9 cellular contexts compared by ENCODE assay signal in the genomic region with DNA sequence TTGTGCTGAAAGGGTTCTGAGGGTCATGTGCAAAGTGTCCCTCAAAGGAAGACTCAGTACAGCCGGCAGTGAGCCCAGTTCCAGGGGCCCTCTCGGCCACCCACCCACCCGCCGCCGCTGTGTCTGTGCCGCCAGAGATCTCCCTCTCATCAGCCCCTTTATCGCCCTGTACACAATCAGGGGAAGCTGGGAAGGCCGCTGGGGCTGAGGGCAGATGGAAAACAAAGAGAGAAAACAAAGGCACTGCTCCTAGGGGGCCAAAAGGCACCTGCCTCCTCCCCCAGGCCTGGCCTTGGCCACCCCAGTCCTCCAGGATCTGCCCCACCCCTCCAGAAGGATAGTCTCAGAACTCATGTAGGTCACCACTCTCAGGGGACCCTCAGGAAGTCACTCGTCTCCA.
DNase-seq lines count a peak whose midpoint lies in the region; ATAC-seq and TF ChIP-seq lines count a peak whose summit lies in the region.
"Had no signal": no experiment of that assay in that cellular context is flagged by ENCODE, and none has a peak within 500 bp of the region (broad histone marks: within the 10 kb centered on the region; RNA-seq: fewer than 3 reads in every experiment).

No MANE protein-coding gene starts in this region.

- WGBS in esophagus squamous epithelium, 2 donors = 65 to 93% methylated on average over 2 to 3 of the region's 9 CpGs

- no peak for TF ChIP-seq CTCF in CD8-positive, alpha-beta T cell (IDR thresholded peaks at IDR 0.05)
- TF ChIP-seq CTCF in esophagus squamous epithelium (IDR thresholded peaks at IDR 0.05) (no peak), gastrocnemius medialis (IDR thresholded peaks at IDR 0.05 in 4 of 5, conservative IDR thresholded peaks at IDR 0.05 in 1 of 5) (peak in 1 of 5 experiments; percentile 5)

- H3K4me1 ChIP-seq in CD8-positive, alpha-beta T cell (ENCODE audit: insufficient read depth, low read length) = peaks cover 46% of the 10 kb centered on the region
- H3K4me1 ChIP-seq in esophagus squamous epithelium = peaks cover 27 to 76% (median 54%) of the 10 kb centered on the region in 3 donors
- H3K4me1 ChIP-seq in gastrocnemius medialis = peaks cover 69 to 74% of the 10 kb centered on the region in 2 donors

- no peaks in the 10 kb centered on the region for H3K9me3 ChIP-seq in CD8-positive, alpha-beta T cell (ENCODE audit: low read length)
- H3K9me3 ChIP-seq in esophagus squamous epithelium = no peaks in the 10 kb centered on the region
- H3K9me3 ChIP-seq in gastrocnemius medialis = no peaks in the 10 kb centered on the region

- POLR2A ChIA-PET in CD8-positive, alpha-beta T cell (lab: Charles Lee) = no interaction called here
- POLR2A ChIA-PET in T-cell (lab: Charles Lee) = no interaction called here

- no peak overlapping the region for H3K4me3 ChIP-seq in CD8-positive, alpha-beta T cell (ENCODE audit: low read depth, low read length)
- H3K4me3 ChIP-seq in esophagus squamous epithelium = no peak overlapping the region
- no peak overlapping the region for H3K4me3 ChIP-seq in gastrocnemius medialis
- H3K4me3 ChIP-seq: PC-9 had no signal

- H3K36me3 Mint-ChIP-seq in CD8-positive, alpha-beta T cell = peaks cover 2% of the 10 kb centered on the region
- peaks cover 22% of the 10 kb centered on the region for H3K36me3 Mint-ChIP-seq in T-cell

- no peaks in the 10 kb centered on the region for H3K9me3 Mint-ChIP-seq in CD8-positive, alpha-beta T cell
- no peaks in the 10 kb centered on the region for H3K9me3 Mint-ChIP-seq in T-cell

- H3K4me1 Mint-ChIP-seq in CD8-positive, alpha-beta T cell (ENCODE audit: low read depth) = peaks cover 59% of the 10 kb centered on the region
- H3K4me1 Mint-ChIP-seq in T-cell = peaks cover 39 to 64% (median 59%) of the 10 kb centered on the region in 3 donors

- no peak for DNase-seq in CD8-positive, alpha-beta T cell
- DNase-seq in T-cell (no peak), esophagus squamous epithelium (lab: John Stamatoyannopoulos, UW) (no peak), gastrocnemius medialis (no peak), germinal center (ENCODE audit: low spot score) (no peak), HUDEP-2 (lab: John Stamatoyannopoulos, UW; ENCODE audit: unreplicated experiment in 76 of 76) (no peak)
- DNase-seq: activated T-cell treated with anti-CD3 and anti-CD28 coated beads for 4 hours, PC-9 had no signal

- in situ Hi-C loops in gastrocnemius medialis (cut with MboI; ENCODE audit: low sequenced_read_pairs in 4 of 4) = no loop called here

- H3K4me3 Mint-ChIP-seq in CD8-positive, alpha-beta T cell = no peak overlapping the region
- no peak overlapping the region for H3K4me3 Mint-ChIP-seq in T-cell

- H3K27me3 Mint-ChIP-seq in CD8-positive, alpha-beta T cell (ENCODE audit: low read depth) = no peaks in the 10 kb centered on the region
- H3K27me3 Mint-ChIP-seq in T-cell = no peaks in the 10 kb centered on the region

- no peak for ATAC-seq in CD8-positive, alpha-beta T cell
- ATAC-seq in T-cell (replicated peaks in 1 of 4) = no peak
- ATAC-seq in gastrocnemius medialis = no peak
- no peak for ATAC-seq in GM19397 (IDR thresholded peaks at IDR 0.05; ENCODE audit: unreplicated experiment)

- peak overlapping the region; percentile 1 for H3K27ac ChIP-seq in CD8-positive, alpha-beta T cell (ENCODE audit: low read depth, low read length)
- H3K27ac ChIP-seq in esophagus squamous epithelium (peak overlapping the region in 3 of 4 donors; percentile 69 to 86 (median 78)), gastrocnemius medialis (peak overlapping the region; percentile 78 to 92 (median 84))
- H3K27ac ChIP-seq: PC-9 had no signal

- CTCF ChIA-PET in CD8-positive, alpha-beta T cell (lab: Charles Lee) = no interaction called here
- CTCF ChIA-PET in T-cell (lab: Charles Lee) = no interaction called here

- peak overlapping the region; percentile 88 for H3K27ac Mint-ChIP-seq in CD8-positive, alpha-beta T cell
- H3K27ac Mint-ChIP-seq in T-cell = peak overlapping the region; percentile 88 to 89

- H3K36me3 ChIP-seq in CD8-positive, alpha-beta T cell (ENCODE audit: insufficient read depth, low read length) = no peaks in the 10 kb centered on the region
- peaks cover 8 to 87% (median 12%) of the 10 kb centered on the region in 3 donors for H3K36me3 ChIP-seq in esophagus squamous epithelium
- no peaks in the 10 kb centered on the region for H3K36me3 ChIP-seq in gastrocnemius medialis

- intact Hi-C loops in CD8-positive, alpha-beta T cell (cut with DNase I, micrococcal nuclease) = loop anchor here in 1 of 2 experiments (5.0 kb wide), 1 partner anchor 63 kb away; no protein-coding TSS in a partner anchor
- intact Hi-C loops in esophagus squamous epithelium (cut with DNase I) = no loop called here
- intact Hi-C loops in gastrocnemius medialis (cut with DNase I; ENCODE audit: low total_unique reads) = no loop called here

- TF ChIP-seq POLR2A in esophagus squamous epithelium (IDR thresholded peaks at IDR 0.05) (no peak), gastrocnemius medialis (IDR thresholded peaks at IDR 0.05) (no peak)

- no peaks in the 10 kb centered on the region for H3K27me3 ChIP-seq in CD8-positive, alpha-beta T cell (ENCODE audit: insufficient read depth, low read length)
- no peaks in the 10 kb centered on the region for H3K27me3 ChIP-seq in esophagus squamous epithelium
- no peaks in the 10 kb centered on the region for H3K27me3 ChIP-seq in gastrocnemius medialis

Comparison
In these comparisons a context has a peak if more than half of its experiments do, and no peak if none do; other contexts are left out.
1. H3K27ac ChIP-seq: peak in every context shown above with its lines; median percentile 84 in gastrocnemius medialis; 78 in esophagus squamous epithelium; 1 in CD8-positive, alpha-beta T cell.